Comparison of ENCODE assay signal across 1 cellular context in the genomic region with DNA sequence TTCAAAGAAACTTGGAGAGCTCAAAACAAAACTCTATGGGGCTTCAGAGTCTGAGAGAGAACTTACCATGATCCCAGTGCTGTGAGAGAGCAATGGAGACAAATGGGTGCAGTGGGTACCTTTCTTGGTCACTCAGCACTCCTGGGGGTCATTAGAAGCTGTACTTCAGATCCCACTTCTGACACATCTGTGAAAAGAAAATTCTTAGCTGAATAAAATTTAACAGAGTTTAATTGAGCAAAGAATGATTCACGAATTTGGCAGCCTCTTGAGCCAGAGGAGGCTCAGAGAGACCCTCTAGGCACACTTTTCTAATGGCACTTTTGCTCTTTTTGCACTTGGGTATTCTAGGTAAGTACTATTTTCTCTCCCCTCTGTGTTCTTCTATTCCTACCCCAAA.
TF ChIP-seq lines count a peak whose summit lies in the region.

No MANE protein-coding gene starts in this region.

TF ChIP-seq in GM23338, 12 proteins besides CTCF, POLR2A, EP300 and RAD21 (continued from another document):
- TF ChIP-seq, protein P1, sequence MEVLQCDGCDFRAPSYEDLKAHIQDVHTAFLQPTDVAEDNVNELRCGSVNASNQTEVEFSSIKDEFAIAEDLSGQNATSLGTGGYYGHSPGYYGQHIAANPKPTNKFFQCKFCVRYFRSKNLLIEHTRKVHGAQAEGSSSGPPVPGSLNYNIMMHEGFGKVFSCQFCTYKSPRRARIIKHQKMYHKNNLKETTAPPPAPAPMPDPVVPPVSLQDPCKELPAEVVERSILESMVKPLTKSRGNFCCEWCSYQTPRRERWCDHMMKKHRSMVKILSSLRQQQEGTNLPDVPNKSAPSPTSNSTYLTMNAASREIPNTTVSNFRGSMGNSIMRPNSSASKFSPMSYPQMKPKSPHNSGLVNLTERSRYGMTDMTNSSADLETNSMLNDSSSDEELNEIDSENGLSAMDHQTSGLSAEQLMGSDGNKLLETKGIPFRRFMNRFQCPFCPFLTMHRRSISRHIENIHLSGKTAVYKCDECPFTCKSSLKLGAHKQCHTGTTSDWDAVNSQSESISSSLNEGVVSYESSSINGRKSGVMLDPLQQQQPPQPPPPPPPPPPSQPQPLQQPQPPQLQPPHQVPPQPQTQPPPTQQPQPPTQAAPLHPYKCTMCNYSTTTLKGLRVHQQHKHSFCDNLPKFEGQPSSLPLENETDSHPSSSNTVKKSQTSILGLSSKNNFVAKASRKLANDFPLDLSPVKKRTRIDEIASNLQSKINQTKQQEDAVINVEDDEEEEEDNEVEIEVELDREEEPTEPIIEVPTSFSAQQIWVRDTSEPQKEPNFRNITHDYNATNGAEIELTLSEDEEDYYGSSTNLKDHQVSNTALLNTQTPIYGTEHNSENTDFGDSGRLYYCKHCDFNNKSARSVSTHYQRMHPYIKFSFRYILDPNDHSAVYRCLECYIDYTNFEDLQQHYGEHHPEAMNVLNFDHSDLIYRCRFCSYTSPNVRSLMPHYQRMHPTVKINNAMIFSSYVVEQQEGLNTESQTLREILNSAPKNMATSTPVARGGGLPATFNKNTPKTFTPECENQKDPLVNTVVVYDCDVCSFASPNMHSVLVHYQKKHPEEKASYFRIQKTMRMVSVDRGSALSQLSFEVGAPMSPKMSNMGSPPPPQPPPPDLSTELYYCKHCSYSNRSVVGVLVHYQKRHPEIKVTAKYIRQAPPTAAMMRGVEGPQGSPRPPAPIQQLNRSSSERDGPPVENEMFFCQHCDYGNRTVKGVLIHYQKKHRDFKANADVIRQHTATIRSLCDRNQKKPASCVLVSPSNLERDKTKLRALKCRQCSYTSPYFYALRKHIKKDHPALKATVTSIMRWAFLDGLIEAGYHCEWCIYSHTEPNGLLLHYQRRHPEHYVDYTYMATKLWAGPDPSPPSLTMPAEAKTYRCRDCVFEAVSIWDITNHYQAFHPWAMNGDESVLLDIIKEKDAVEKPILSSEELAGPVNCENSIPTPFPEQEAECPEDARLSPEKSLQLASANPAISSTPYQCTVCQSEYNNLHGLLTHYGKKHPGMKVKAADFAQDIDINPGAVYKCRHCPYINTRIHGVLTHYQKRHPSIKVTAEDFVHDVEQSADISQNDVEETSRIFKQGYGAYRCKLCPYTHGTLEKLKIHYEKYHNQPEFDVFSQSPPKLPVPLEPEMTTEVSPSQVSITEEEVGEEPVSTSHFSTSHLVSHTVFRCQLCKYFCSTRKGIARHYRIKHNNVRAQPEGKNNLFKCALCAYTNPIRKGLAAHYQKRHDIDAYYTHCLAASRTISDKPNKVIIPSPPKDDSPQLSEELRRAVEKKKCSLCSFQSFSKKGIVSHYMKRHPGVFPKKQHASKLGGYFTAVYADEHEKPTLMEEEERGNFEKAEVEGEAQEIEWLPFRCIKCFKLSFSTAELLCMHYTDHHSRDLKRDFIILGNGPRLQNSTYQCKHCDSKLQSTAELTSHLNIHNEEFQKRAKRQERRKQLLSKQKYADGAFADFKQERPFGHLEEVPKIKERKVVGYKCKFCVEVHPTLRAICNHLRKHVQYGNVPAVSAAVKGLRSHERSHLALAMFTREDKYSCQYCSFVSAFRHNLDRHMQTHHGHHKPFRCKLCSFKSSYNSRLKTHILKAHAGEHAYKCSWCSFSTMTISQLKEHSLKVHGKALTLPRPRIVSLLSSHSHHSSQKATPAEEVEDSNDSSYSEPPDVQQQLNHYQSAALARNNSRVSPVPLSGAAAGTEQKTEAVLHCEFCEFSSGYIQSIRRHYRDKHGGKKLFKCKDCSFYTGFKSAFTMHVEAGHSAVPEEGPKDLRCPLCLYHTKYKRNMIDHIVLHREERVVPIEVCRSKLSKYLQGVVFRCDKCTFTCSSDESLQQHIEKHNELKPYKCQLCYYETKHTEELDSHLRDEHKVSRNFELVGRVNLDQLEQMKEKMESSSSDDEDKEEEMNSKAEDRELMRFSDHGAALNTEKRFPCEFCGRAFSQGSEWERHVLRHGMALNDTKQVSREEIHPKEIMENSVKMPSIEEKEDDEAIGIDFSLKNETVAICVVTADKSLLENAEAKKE (CRISPR knock-in tag; IDR thresholded peaks at IDR 0.05) = no peak
TF ChIP-seq in GM23338: peak in this region for 0.
